In genomic region chr15:77418341-77419049, GRCh38 we compare ENCODE assay signal across 8 cellular contexts. TPM values are rescaled to one million over a fixed set of nuclear protein-coding genes. Genes with fewer than 3 reads are reported as not detected.
DNase-seq lines count a peak whose midpoint lies in the region; ATAC-seq and TF ChIP-seq lines count a peak whose summit lies in the region.

No MANE protein-coding gene starts in this region.

- peak overlapping the region; percentile 90 to 99 (median 94) for H3K27ac Mint-ChIP-seq in naive B cell

- H3K4me3 Mint-ChIP-seq in naive B cell: peak overlapping the region; percentile 93 to 100 (median 98)

- no peaks in the 10 kb centered on the region for H3K36me3 Mint-ChIP-seq in naive B cell

- H3K27me3 Mint-ChIP-seq in naive B cell: no peaks in the 10 kb centered on the region

- H3K4me3 ChIP-seq in AG10803 (ENCODE audit: low read length): peak overlapping the region; percentile 92
- peak overlapping the region; percentile 60 for H3K4me3 ChIP-seq in Jurkat, Clone E6-1 (ENCODE audit: low read length)
- H3K4me3 ChIP-seq in coronary artery: peak overlapping the region; percentile 94

- no peak for ATAC-seq in naive B cell (ENCODE audit: low read depth in 2 of 2)

- TF ChIP-seq CTCF in AG10803 (conservative IDR thresholded peaks at IDR 0.05; ENCODE audit: low read length): no peak
- TF ChIP-seq CTCF in coronary artery (IDR thresholded peaks at IDR 0.05): no peak

- H3K27ac ChIP-seq in coronary artery: peak overlapping the region; percentile 88 to 98

- H3K4me1 Mint-ChIP-seq in naive B cell: peaks cover 17 to 40% (median 38%) of the 10 kb centered on the region in 3 donors

- H3K9me3 Mint-ChIP-seq in naive B cell: no peaks in the 10 kb centered on the region

- DNase-seq in AG10803 (ENCODE audit: low read depth) (peak; percentile 50), coronary artery (ENCODE audit: low spot score) (no peak), naive B cell (no peak), kidney tubule cell (ENCODE audit: low spot score) (no peak), mucosa of gallbladder (ENCODE audit: low spot score) (no peak), GM19238 (ENCODE audit: insufficient read length, low spot score) (no peak), epidermal melanocyte (ENCODE audit: insufficient read length, low spot score) (no peak)
- no peak for DNase-seq in Jurkat, Clone E6-1 (ENCODE audit: low read depth, low spot score)

RNA-seq across cellular contexts. Expression of gene PEAK1, which starts 1.4 kb away (rescaled TPM):
- polyA plus RNA-seq in Jurkat, Clone E6-1 (2012; ENCODE audit: insufficient read depth, insufficient read length): 9.9 TPM
- polyA plus RNA-seq in naive B cell (ENCODE audit: low read depth in 6 of 6): 1 to 10 TPM in 5 of 6 donors, not detected in 1; 3.4 to 6.2 (median 4.2) TPM
- 62.1 TPM for total RNA-seq in mucosa of gallbladder

RNA-seq across cellular contexts. Expression of gene HMG20A, which starts 2.2 kb away (rescaled TPM):
- polyA plus RNA-seq in Jurkat, Clone E6-1 (2012; ENCODE audit: insufficient read depth, insufficient read length): 44.3 TPM
- polyA plus RNA-seq in naive B cell (ENCODE audit: low read depth in 6 of 6): 10 to 100 TPM; 32.4 to 55.8 (median 41.0) TPM
- 36.6 TPM for total RNA-seq in mucosa of gallbladder
